ENCODE assay signal across 10 cellular contexts in the genomic region with DNA sequence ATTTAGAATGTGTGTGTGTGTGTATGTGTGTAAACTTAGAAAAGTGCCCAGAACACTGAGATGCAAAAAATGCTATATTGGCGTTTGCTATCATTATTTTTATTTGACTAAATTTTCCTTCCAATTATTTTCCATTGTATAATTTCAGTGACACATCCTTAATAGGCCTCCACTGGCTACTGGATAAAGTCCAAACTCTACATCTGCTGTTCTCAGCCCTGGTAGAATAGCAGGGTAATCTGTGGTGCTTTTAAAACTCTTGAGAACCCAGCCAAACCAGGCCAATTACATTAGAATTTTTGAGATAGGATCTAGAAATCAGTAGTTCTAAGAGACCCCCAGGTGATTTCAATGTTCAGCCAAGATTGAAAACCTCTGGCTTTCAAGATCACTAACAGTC.
"Had no signal": no experiment of that assay in that cellular context is flagged by ENCODE, and none has a peak within 500 bp of the region (broad histone marks: within the 10 kb centered on the region; RNA-seq: fewer than 3 reads in every experiment).

No MANE protein-coding gene starts in this region.

- H3K79me2 ChIP-seq: hepatocyte had no signal

- H3K9me3 ChIP-seq: esophagus squamous epithelium, ovary had no signal

- H3K27me3 ChIP-seq: esophagus squamous epithelium, hepatocyte, ovary had no signal

- DNase-seq: activated B cell treated with CpG ODN at 0.5 μM for 24 hours; activated CD4-positive, alpha-beta T cell treated with anti-CD3 and anti-CD28 coated beads, Interleukin-2, amount 10 ng/mL, durations not matched to agents 7 days and 5 days; amniotic stem cell; brain microvascular endothelial cell; cerebellar nuclear complex; esophagus squamous epithelium; kidney; ovary had no signal

- H3K36me3 ChIP-seq: brain microvascular endothelial cell, esophagus squamous epithelium, ovary had no signal

- H3K27ac ChIP-seq: brain microvascular endothelial cell, esophagus squamous epithelium, hepatocyte, ovary had no signal

- H3K4me2 ChIP-seq: hepatocyte had no signal

- FAIRE-seq: endometrium, kidney had no signal

- H3K4me3 ChIP-seq: esophagus squamous epithelium, hepatocyte, ovary had no signal

- H3K4me1 ChIP-seq: esophagus squamous epithelium had no signal

- H2AFZ ChIP-seq: hepatocyte had no signal
